34 cellular contexts compared by ENCODE assay signal in the genomic region with DNA sequence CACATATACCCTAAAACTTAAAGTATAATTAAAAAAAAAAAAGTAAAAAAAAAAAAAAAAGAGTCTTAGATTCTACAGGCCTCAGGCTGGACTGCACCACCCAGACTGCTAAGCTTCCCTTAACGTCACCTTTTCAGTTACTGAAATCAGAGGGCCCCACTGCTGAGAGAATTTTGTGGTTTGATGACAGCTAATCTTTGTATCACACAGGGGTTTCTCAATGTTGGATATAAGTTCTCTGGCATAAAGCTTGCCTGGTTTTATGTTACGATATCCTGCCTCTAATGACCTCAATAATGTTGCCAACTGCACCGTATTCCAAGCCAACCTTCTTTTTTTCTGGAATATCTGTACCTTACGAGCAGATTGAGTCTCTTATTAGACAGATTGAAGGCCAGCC. TPM values are rescaled to one million over a fixed set of nuclear protein-coding genes. Genes with fewer than 3 reads are reported as not detected.
"Had no signal": no experiment of that assay in that cellular context is flagged by ENCODE, and none has a peak within 500 bp of the region (broad histone marks: within the 10 kb centered on the region; RNA-seq: fewer than 3 reads in every experiment).

No MANE protein-coding gene starts in this region.

- H3K36me3 ChIP-seq: gastroesophageal sphincter, neutrophil, thyroid gland, upper lobe of left lung, vagina had no signal

- H3K9me3 ChIP-seq: body of pancreas, gastroesophageal sphincter, neutrophil, thyroid gland, upper lobe of left lung, vagina had no signal

- H3K79me2 ChIP-seq: hepatocyte had no signal

- H2AFZ ChIP-seq: hepatocyte had no signal

- DNase-seq: activated CD4-positive, alpha-beta memory T cell treated with anti-CD3 and anti-CD28 coated beads, Interleukin-2, amount 10 ng/mL, durations not matched to agents 7 days and 5 days; activated CD4-positive, alpha-beta T cell treated with anti-CD3 and anti-CD28 coated beads for 1 hour; activated CD4-positive, alpha-beta T cell treated with anti-CD3 and anti-CD28 coated beads, Interleukin-2, amount 10 ng/mL, durations not matched to agents 7 days and 5 days; activated CD8-positive, alpha-beta memory T cell treated with anti-CD3 and anti-CD28 coated beads, Interleukin-2, amount 50 U/mL, for 48 hours; activated gamma-delta T cell; activated naive CD4-positive, alpha-beta T cell treated with anti-CD3 and anti-CD28 coated beads, Interleukin-2, amount 10 ng/mL, durations not matched to agents 7 days and 5 days; activated naive CD8-positive, alpha-beta T cell treated with anti-CD3 and anti-CD28 coated beads, Interleukin-2, amount 50 U/mL, for 24 hours; activated T-cell treated with anti-CD3 and anti-CD28 coated beads, Interleukin-2, amount 50 U/mL, for 24 hours; amygdala; body of pancreas; caudate nucleus; left cardiac atrium; left ventricle myocardium superior; nephron progenitor cell; small intestine; stimulated activated CD4-positive, alpha-beta T cell treated with anti-CD3 and anti-CD28 coated beads, Interleukin-4, amount 100 ng/mL, for 24 hours; SW 1271; T-helper 9 cell; thyroid gland; upper lobe of left lung had no signal

- ATAC-seq: activated naive CD8-positive, alpha-beta T cell treated with anti-CD3 and anti-CD28 coated beads, Interleukin-2, amount 50 U/mL, for 24 hours; body of pancreas; esophagus mucosa; gastroesophageal sphincter; left cardiac atrium; left ventricle myocardium superior; sciatic nerve; stimulated activated effector memory CD8-positive, alpha-beta T cell treated with anti-CD3 and anti-CD28 coated beads, Interleukin-12 subunit alpha, Interleukin-12 subunit beta, amount 100 ng/mL, for 72 hours had no signal

- H3K4me2 ChIP-seq: hepatocyte had no signal

- H3K9me3 Mint-ChIP-seq: nephron progenitor cell; stimulated activated naive CD8-positive, alpha-beta T cell treated with anti-CD3 and anti-CD28 coated beads, Interleukin-15, Interleukin-2, amounts not matched to agents 100 ng/mL and 50 ng/mL, for 24 hours; T-helper 1 cell treated with Interleukin-12 subunit alpha and Interleukin-12 subunit beta and Interleukin-4 antibody, amounts not matched to agents 30 μg/mL and 1 μg/mL, for 36 hours had no signal

- H3K27me3 Mint-ChIP-seq: activated CD4-positive, alpha-beta memory T cell treated with anti-CD3 and anti-CD28 coated beads, Interleukin-2, amount 10 ng/mL, durations not matched to agents 7 days and 5 days; activated CD4-positive, alpha-beta T cell treated with anti-CD3 and anti-CD28 coated beads, Interleukin-2, amount 10 ng/mL, durations not matched to agents 7 days and 5 days; activated naive CD4-positive, alpha-beta T cell treated with anti-CD3 and anti-CD28 coated beads, Interleukin-2, amount 10 ng/mL, durations not matched to agents 7 days and 5 days; activated naive CD8-positive, alpha-beta T cell treated with anti-CD3 and anti-CD28 coated beads, Interleukin-2, amount 50 U/mL, for 24 hours; activated T-cell treated with anti-CD3 and anti-CD28 coated beads, Interleukin-2, amount 50 U/mL, for 24 hours; stimulated activated naive CD8-positive, alpha-beta T cell treated with anti-CD3 and anti-CD28 coated beads, Interleukin-15, Interleukin-2, amounts not matched to agents 100 ng/mL and 50 ng/mL, for 24 hours had no signal

- H3K27me3 ChIP-seq: body of pancreas, gastroesophageal sphincter, hepatocyte, neutrophil, thyroid gland, upper lobe of left lung, vagina had no signal

- H3K27ac ChIP-seq: body of pancreas, gastroesophageal sphincter, hepatocyte, neutrophil, thyroid gland, upper lobe of left lung, vagina had no signal

- H3K36me3 Mint-ChIP-seq: activated naive CD4-positive, alpha-beta T cell treated with anti-CD3 and anti-CD28 coated beads, Interleukin-2, amount 10 ng/mL, durations not matched to agents 7 days and 5 days; stimulated activated effector memory CD8-positive, alpha-beta T cell treated with anti-CD3 and anti-CD28 coated beads, Interleukin-12 subunit alpha, Interleukin-12 subunit beta, amount 100 ng/mL, for 72 hours had no signal

- FAIRE-seq: keratinocyte, small intestine had no signal

- H3K4me1 Mint-ChIP-seq: activated CD4-positive, alpha-beta memory T cell treated with anti-CD3 and anti-CD28 coated beads, Interleukin-2, amount 10 ng/mL, durations not matched to agents 7 days and 5 days; activated CD4-positive, alpha-beta T cell treated with anti-CD3 and anti-CD28 coated beads, Interleukin-2, amount 10 ng/mL, durations not matched to agents 7 days and 5 days; activated naive CD4-positive, alpha-beta T cell treated with anti-CD3 and anti-CD28 coated beads, Interleukin-2, amount 10 ng/mL, durations not matched to agents 7 days and 5 days; activated naive CD8-positive, alpha-beta T cell treated with anti-CD3 and anti-CD28 coated beads, Interleukin-2, amount 50 U/mL, for 24 hours; nephron progenitor cell; stimulated activated effector memory CD8-positive, alpha-beta T cell treated with anti-CD3 and anti-CD28 coated beads, Interleukin-12 subunit alpha, Interleukin-12 subunit beta, amount 100 ng/mL, for 72 hours had no signal

- H3K4me3 ChIP-seq: body of pancreas, gastroesophageal sphincter, hepatocyte, thyroid gland, upper lobe of left lung, vagina had no signal

- H3K4me3 Mint-ChIP-seq: activated CD4-positive, alpha-beta memory T cell treated with anti-CD3 and anti-CD28 coated beads, Interleukin-2, amount 10 ng/mL, durations not matched to agents 7 days and 5 days; activated CD4-positive, alpha-beta T cell treated with anti-CD3 and anti-CD28 coated beads, Interleukin-2, amount 10 ng/mL, durations not matched to agents 7 days and 5 days; activated naive CD4-positive, alpha-beta T cell treated with anti-CD3 and anti-CD28 coated beads, Interleukin-2, amount 10 ng/mL, durations not matched to agents 7 days and 5 days; activated naive CD8-positive, alpha-beta T cell treated with anti-CD3 and anti-CD28 coated beads, Interleukin-2, amount 50 U/mL, for 24 hours; activated T-cell treated with anti-CD3 and anti-CD28 coated beads, Interleukin-2, amount 50 U/mL, for 24 hours; nephron progenitor cell; stimulated activated effector memory CD8-positive, alpha-beta T cell treated with anti-CD3 and anti-CD28 coated beads, Interleukin-12 subunit alpha, Interleukin-12 subunit beta, amount 100 ng/mL, for 72 hours; stimulated activated naive CD8-positive, alpha-beta T cell treated with anti-CD3 and anti-CD28 coated beads, Interleukin-15, Interleukin-2, amounts not matched to agents 100 ng/mL and 50 ng/mL, for 24 hours; T-helper 1 cell treated with Interleukin-12 subunit alpha and Interleukin-12 subunit beta and Interleukin-4 antibody, amounts not matched to agents 30 μg/mL and 1 μg/mL, for 36 hours had no signal

- H3K4me1 ChIP-seq: body of pancreas, gastroesophageal sphincter, thyroid gland, upper lobe of left lung, vagina had no signal

- H3K27ac Mint-ChIP-seq: activated CD4-positive, alpha-beta memory T cell treated with anti-CD3 and anti-CD28 coated beads, Interleukin-2, amount 10 ng/mL, durations not matched to agents 7 days and 5 days; activated CD4-positive, alpha-beta T cell treated with anti-CD3 and anti-CD28 coated beads, Interleukin-2, amount 10 ng/mL, durations not matched to agents 7 days and 5 days; activated naive CD4-positive, alpha-beta T cell treated with anti-CD3 and anti-CD28 coated beads, Interleukin-2, amount 10 ng/mL, durations not matched to agents 7 days and 5 days; activated naive CD8-positive, alpha-beta T cell treated with anti-CD3 and anti-CD28 coated beads, Interleukin-2, amount 50 U/mL, for 24 hours; activated T-cell treated with anti-CD3 and anti-CD28 coated beads, Interleukin-2, amount 50 U/mL, for 24 hours; nephron progenitor cell; stimulated activated effector memory CD8-positive, alpha-beta T cell treated with anti-CD3 and anti-CD28 coated beads, Interleukin-12 subunit alpha, Interleukin-12 subunit beta, amount 100 ng/mL, for 72 hours; stimulated activated naive CD8-positive, alpha-beta T cell treated with anti-CD3 and anti-CD28 coated beads, Interleukin-15, Interleukin-2, amounts not matched to agents 100 ng/mL and 50 ng/mL, for 24 hours; T-helper 1 cell treated with Interleukin-12 subunit alpha and Interleukin-12 subunit beta and Interleukin-4 antibody, amounts not matched to agents 30 μg/mL and 1 μg/mL, for 36 hours had no signal

RNA-seq across cellular contexts. Expression of gene C6, which starts 43.1 kb away (rescaled TPM):
- total RNA-seq: activated CD4-positive, alpha-beta memory T cell treated with anti-CD3 and anti-CD28 coated beads, Interleukin-2, amount 10 ng/mL, durations not matched to agents 7 days and 5 days; activated CD4-positive, alpha-beta T cell treated with anti-CD3 and anti-CD28 coated beads, Interleukin-2, amount 10 ng/mL, durations not matched to agents 7 days and 5 days; chondrocyte; esophagus mucosa; fibroblast of villous mesenchyme; lung microvascular endothelial cell; osteocyte had no signal
